ENCODE assay signal across 20 cellular contexts in the genomic region with DNA sequence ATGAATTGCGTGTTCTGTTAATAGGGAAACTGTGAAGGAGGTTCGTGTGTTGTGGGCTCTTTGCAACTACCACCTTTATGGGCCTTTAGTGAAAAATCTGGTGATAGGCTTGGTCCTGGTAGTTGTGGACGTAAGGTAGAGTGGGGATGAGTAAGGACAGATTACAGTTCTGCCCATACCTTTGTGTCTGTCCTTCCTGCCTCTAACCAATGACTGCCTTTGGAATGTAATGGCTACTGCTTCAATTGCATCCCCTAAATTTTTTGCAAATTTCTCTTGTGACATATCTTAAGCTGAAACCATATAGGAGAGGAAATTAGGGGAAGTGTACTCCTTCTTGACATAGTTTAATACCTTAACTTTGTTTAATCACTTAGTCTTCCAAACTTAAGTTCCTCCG.
"Had no signal": no experiment of that assay in that cellular context is flagged by ENCODE, and none has a peak within 500 bp of the region (broad histone marks: within the 10 kb centered on the region; RNA-seq: fewer than 3 reads in every experiment).

No MANE protein-coding gene starts in this region.

- H3K4me1 Mint-ChIP-seq: activated T-helper 17 cell treated with anti-CD3 and anti-CD28 coated beads, Interleukin-2, amount 50 U/mL, for 72 hours had no signal

- H3K4me1 ChIP-seq: prostate gland had no signal

- H3K27ac ChIP-seq: prostate gland, SK-N-MC, skin epidermis had no signal

- H3K27me3 Mint-ChIP-seq: activated T-helper 17 cell treated with anti-CD3 and anti-CD28 coated beads, Interleukin-2, amount 50 U/mL, for 72 hours; T-cell; type B pancreatic cell had no signal

- H3K9me3 ChIP-seq: prostate gland had no signal

- H3K36me3 ChIP-seq: prostate gland had no signal

- H3K36me3 Mint-ChIP-seq: natural killer cell had no signal

- H3K4me3 ChIP-seq: lung, prostate gland, SK-N-MC, skin epidermis had no signal

- H3K9me3 Mint-ChIP-seq: activated T-helper 17 cell treated with anti-CD3 and anti-CD28 coated beads, Interleukin-2, amount 50 U/mL, for 72 hours; natural killer cell; T-cell; type B pancreatic cell had no signal

- DNase-seq: activated CD4-positive, alpha-beta T cell treated with anti-CD3 and anti-CD28 coated beads, Interleukin-2, amount 50 U/mL, for 1 hour; activated naive CD4-positive, alpha-beta T cell treated with Interleukin-2 at 50 U/mL for 16 hours; activated T-cell treated with anti-CD3 and anti-CD28 coated beads for 4 hours; dermis blood vessel endothelial cell; hippocampal formation; left cardiac atrium; natural killer cell; nucleus accumbens; right cardiac atrium; stimulated activated CD4-positive, alpha-beta T cell treated with anti-CD3 and anti-CD28 coated beads, Interleukin-15, amount 100 ng/mL, for 24 hours; stimulated activated CD4-positive, alpha-beta T cell treated with anti-CD3 and anti-CD28 coated beads, Interleukin-4, amount 100 ng/mL, for 1 hour; stimulated activated naive CD8-positive, alpha-beta T cell treated with anti-CD3 and anti-CD28 coated beads, Interleukin-15, Interleukin-2, amounts not matched to agents 100 U/mL and 50 U/mL, for 24 hours; T-cell; T-helper 9 cell had no signal

- H3K27ac Mint-ChIP-seq: activated T-helper 17 cell treated with anti-CD3 and anti-CD28 coated beads, Interleukin-2, amount 50 U/mL, for 72 hours; natural killer cell; type B pancreatic cell had no signal

- H3K4me3 Mint-ChIP-seq: activated T-helper 17 cell treated with anti-CD3 and anti-CD28 coated beads, Interleukin-2, amount 50 U/mL, for 72 hours; natural killer cell; T-cell; type B pancreatic cell had no signal
